In genomic region chrY:15510288-15510687, GRCh38 we compare ENCODE assay signal across 21 cellular contexts.
"Had no signal": no experiment of that assay in that cellular context is flagged by ENCODE, and none has a peak within 500 bp of the region (broad histone marks: within the 10 kb centered on the region; RNA-seq: fewer than 3 reads in every experiment).

No MANE protein-coding gene starts in this region.

- H3K36me3 ChIP-seq: brain microvascular endothelial cell, gastroesophageal sphincter, left ventricle myocardium inferior, transverse colon had no signal

- H3K4me2 ChIP-seq: hepatocyte had no signal

- DNase-seq: activated CD4-positive, alpha-beta T cell treated with anti-CD3 and anti-CD28 coated beads for 1 hour; activated CD4-positive, alpha-beta T cell treated with anti-CD3 and anti-CD28 coated beads, Interleukin-2, amount 10 ng/mL, durations not matched to agents 7 days and 5 days; activated CD8-positive, alpha-beta T cell treated with anti-CD3 and anti-CD28 coated beads for 36 hours; activated gamma-delta T cell treated with Interleukin-2 at 50 U/mL for 16 hours; activated naive CD4-positive, alpha-beta T cell treated with anti-CD3 and anti-CD28 coated beads, Interleukin-2, amount 50 U/mL, for 16 hours; activated T-cell treated with anti-CD3 and anti-CD28 coated beads, Interleukin-2, amount 50 U/mL, for 4 hours; amniotic stem cell; brain microvascular endothelial cell; effector memory CD8-positive, alpha-beta T cell; erythroblast; islet precursor cell; left ventricle myocardium inferior; posterior cingulate gyrus; right cardiac atrium; stimulated activated naive CD4-positive, alpha-beta T cell treated with Interleukin-2 at 50 U/mL for 16 hours; T1000; transverse colon had no signal

- H3K79me2 ChIP-seq: hepatocyte had no signal

- H3K9me3 ChIP-seq: gastroesophageal sphincter, left ventricle myocardium inferior, transverse colon had no signal

- H3K4me1 ChIP-seq: gastroesophageal sphincter, left ventricle myocardium inferior, transverse colon had no signal

- H3K27ac ChIP-seq: brain microvascular endothelial cell, coronary artery, gastroesophageal sphincter, hepatocyte, left ventricle myocardium inferior, transverse colon had no signal

- H2AFZ ChIP-seq: hepatocyte had no signal

- H3K4me3 ChIP-seq: coronary artery, gastroesophageal sphincter, hepatocyte, left ventricle myocardium inferior, lung, transverse colon had no signal

- H3K27me3 ChIP-seq: brain microvascular endothelial cell, gastroesophageal sphincter, hepatocyte, transverse colon had no signal
